7 cellular contexts compared by ENCODE assay signal in genomic region chr11:130003717-130004001, GRCh38. TPM values are rescaled to one million over a fixed set of nuclear protein-coding genes. Genes with fewer than 3 reads are reported as not detected.
A peak's percentile ranks its signal among the peaks of the same experiment; 100 is the strongest.
DNase-seq lines count a peak whose midpoint lies in the region; ATAC-seq and TF ChIP-seq lines count a peak whose summit lies in the region.

No MANE protein-coding gene starts in this region.

- peak overlapping the region; percentile 83 for H2AFZ ChIP-seq in KMS-11 (ENCODE audit: low read depth)
- H2AFZ ChIP-seq in osteoblast (ENCODE audit: low read length) = peak overlapping the region; percentile 95

- no peaks in the 10 kb centered on the region for H3K36me3 ChIP-seq in KMS-11 (ENCODE audit: insufficient read depth)
- H3K36me3 ChIP-seq in osteoblast (ENCODE audit: insufficient read depth, low read length) = no peaks in the 10 kb centered on the region

- no peak for DNase-seq in effector memory CD8-positive, alpha-beta T cell
- DNase-seq in osteoblast (ENCODE audit: insufficient read length, low spot score, missing footprints) = no peak
- DNase-seq in KBM-7 = no peak
- no peak for DNase-seq in NCI-H345 (lab: John Stamatoyannopoulos, UW)
- no peak for DNase-seq in SW480 (ENCODE audit: low spot score)

- no peaks in the 10 kb centered on the region for H3K27me3 Mint-ChIP-seq in effector memory CD8-positive, alpha-beta T cell

- no peaks in the 10 kb centered on the region for H3K9me3 ChIP-seq in osteoblast (ENCODE audit: low read depth, low read length)

- H3K4me2 ChIP-seq in KMS-11 (peak overlapping the region; percentile 85), osteoblast (ENCODE audit: insufficient read depth, low read length) (peak overlapping the region; percentile 95)

- peak overlapping the region; percentile 99 for H3K9ac ChIP-seq in KMS-11

- no peaks in the 10 kb centered on the region for H4K20me1 ChIP-seq in KMS-11 (ENCODE audit: insufficient read depth)
- no peaks in the 10 kb centered on the region for H4K20me1 ChIP-seq in osteoblast (ENCODE audit: insufficient read depth, low read length)

- H3K4me3 ChIP-seq in KMS-11 (IDR thresholded peaks at IDR 0.05; ENCODE audit: insufficient read depth, low read depth, low read length) (no peak overlapping the region), osteoblast (ENCODE audit: insufficient read depth, low read length) (peak overlapping the region; percentile 82)

- peaks cover 12 to 18% of the 10 kb centered on the region in 2 donors for H3K4me1 Mint-ChIP-seq in effector memory CD8-positive, alpha-beta T cell (ENCODE audit: low read depth in 2 of 2)

- H3K27ac ChIP-seq in KMS-11 (peak overlapping the region; percentile 99), osteoblast (ENCODE audit: low read depth, low read length) (peak overlapping the region; percentile 100)

- peak; percentile 16 for ATAC-seq in GM19455 (IDR thresholded peaks at IDR 0.05; ENCODE audit: unreplicated experiment)
- no peak for ATAC-seq in effector memory CD8-positive, alpha-beta T cell (replicated peaks)

- no peaks in the 10 kb centered on the region for H3K27me3 ChIP-seq in KMS-11 (ENCODE audit: insufficient read depth, low read depth)
- no peaks in the 10 kb centered on the region for H3K27me3 ChIP-seq in osteoblast (ENCODE audit: insufficient read depth, low read length)

- H3K9me3 Mint-ChIP-seq in effector memory CD8-positive, alpha-beta T cell = no peaks in the 10 kb centered on the region

- TF ChIP-seq CTCF in KMS-11 (conservative IDR thresholded peaks at IDR 0.05; ENCODE audit: low read depth, low read length) (no peak), osteoblast (IDR thresholded peaks at IDR 0.05; ENCODE audit: extremely low read depth, low read depth, low read length) (no peak)

- peaks cover 29% of the 10 kb centered on the region for H3K36me3 Mint-ChIP-seq in effector memory CD8-positive, alpha-beta T cell (ENCODE audit: insufficient read depth)

- in situ Hi-C loops in KBM-7 (cut with MboI; ENCODE audit: low pct_unique_long_range_greater_than_20kb, low sequenced_read_pairs) = no loop called here

- H3K4me1 ChIP-seq in KMS-11 (ENCODE audit: low read depth, poor library complexity, severe bottlenecking) = peaks cover 11% of the 10 kb centered on the region
- H3K4me1 ChIP-seq in osteoblast (ENCODE audit: insufficient read depth, low read length) = peaks cover 13% of the 10 kb centered on the region

- H3K79me2 ChIP-seq in KMS-11 (ENCODE audit: insufficient read depth, low read depth) (peaks cover 16% of the 10 kb centered on the region), osteoblast (ENCODE audit: insufficient read depth, low read length) (peaks cover 28% of the 10 kb centered on the region)

- H3K4me3 Mint-ChIP-seq in effector memory CD8-positive, alpha-beta T cell = peak overlapping the region; percentile 92 to 96

- peak overlapping the region; percentile 100 for H3K27ac Mint-ChIP-seq in effector memory CD8-positive, alpha-beta T cell

RNA-seq across cellular contexts. Expression of gene PRDM10, which starts 1.0 kb away (rescaled TPM):
- total RNA-seq in osteoblast = 8.0 and 8.8 TPM in 2 replicates
